Comparison of ENCODE assay signal across 2 cellular contexts in the genomic region with DNA sequence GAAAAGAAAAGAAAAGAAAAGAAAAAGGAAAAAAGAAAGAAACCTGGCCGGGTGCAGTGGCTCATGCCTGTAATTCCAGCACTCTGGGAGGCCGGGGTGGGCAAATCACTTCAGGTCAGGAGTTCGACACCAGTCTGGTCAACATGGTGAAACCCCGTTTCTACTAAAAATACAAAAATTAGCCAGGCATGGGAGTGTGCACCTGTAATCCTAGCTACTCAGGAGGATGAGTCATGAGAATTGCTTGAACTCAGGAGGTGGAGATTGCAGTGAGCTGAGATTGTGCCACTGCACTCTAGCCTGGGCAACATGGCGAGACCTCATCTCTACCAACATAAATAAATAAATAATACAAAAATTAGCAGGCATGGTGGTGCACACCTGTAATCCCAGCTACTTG.
TF ChIP-seq lines count a peak whose summit lies in the region.
"Not testable (repeated sequence)": the region's sequence is repeated elsewhere in the genome, so short reads cannot be mapped to it uniquely, and the experiment has no call there.

No MANE protein-coding gene starts in this region.

TF ChIP-seq in A549, 52 proteins besides CTCF, POLR2A, EP300 and RAD21:
- not testable (repeated sequence) for TF ChIP-seq FOSL2 (IDR thresholded peaks at IDR 0.05)
- TF ChIP-seq FOSL2 (CRISPR knock-in tag; IDR thresholded peaks at IDR 0.05) = peak; percentile 20; the same call in 1 of the 2 replicates

TF ChIP-seq in SK-N-SH treated with all-trans-retinoic acid at 6 μM for 48 hours, 23 proteins besides CTCF, POLR2A, EP300 and RAD21:
- 0 out of 2 replicates have a peak, but pooled peaks have one; percentile 34 for TF ChIP-seq ZFP3 (CRISPR knock-in tag; IDR thresholded peaks at IDR 0.05)
